In genomic region chr5:96601811-96602244, GRCh38 we compare ENCODE assay signal across 9 cellular contexts.
DNase-seq lines count a peak whose midpoint lies in the region; ATAC-seq and TF ChIP-seq lines count a peak whose summit lies in the region.
"Had no signal": no experiment of that assay in that cellular context is flagged by ENCODE, and none has a peak within 500 bp of the region (broad histone marks: within the 10 kb centered on the region; RNA-seq: fewer than 3 reads in every experiment).

No MANE protein-coding gene starts in this region.

- no peaks in the 10 kb centered on the region for H3K36me3 ChIP-seq in testis (ENCODE audit: low read depth, missing control alignments)

- ATAC-seq in GM18907 (IDR thresholded peaks at IDR 0.05; ENCODE audit: unreplicated experiment) (peak; percentile 87), HG03159 (IDR thresholded peaks at IDR 0.05; ENCODE audit: unreplicated experiment) (peak; percentile 89)
- ATAC-seq in activated CD4-positive, alpha-beta T cell treated with anti-CD3 and anti-CD28 coated beads for 36 hours: peak; percentile 69
- ATAC-seq in effector memory CD8-positive, alpha-beta T cell (replicated peaks): peak; percentile 86

- peaks cover 15% of the 10 kb centered on the region for H3K4me1 Mint-ChIP-seq in activated CD4-positive, alpha-beta T cell treated with anti-CD3 and anti-CD28 coated beads for 36 hours
- H3K4me1 Mint-ChIP-seq in effector memory CD8-positive, alpha-beta T cell (ENCODE audit: low read depth in 2 of 2): peaks cover 0 to 4% of the 10 kb centered on the region in 2 donors
- H3K4me1 Mint-ChIP-seq in mesothelial cell of epicardium: peaks cover 4% of the 10 kb centered on the region

- CTCF ChIA-PET in activated CD4-positive, alpha-beta T cell treated with anti-CD3 and anti-CD28 coated beads for 36 hours (lab: Charles Lee): interaction anchor here (0.8 to 5.6 kb wide), 21 partner anchors 9 to 1382 kb away, joined by 3 to 58 read pairs (median 4); no protein-coding TSS in a partner anchor

- TF ChIP-seq CTCF in C4-2B (conservative IDR thresholded peaks at IDR 0.05) (peak; percentile 91), mesothelial cell of epicardium (IDR thresholded peaks at IDR 0.05; ENCODE audit: unreplicated experiment) (peak; percentile 82), testis (IDR thresholded peaks at IDR 0.05) (peak; percentile 69 to 85 (median 74))

- H3K9me3 Mint-ChIP-seq in activated CD4-positive, alpha-beta T cell treated with anti-CD3 and anti-CD28 coated beads for 36 hours (ENCODE audit: low read depth): no peaks in the 10 kb centered on the region
- no peaks in the 10 kb centered on the region for H3K9me3 Mint-ChIP-seq in effector memory CD8-positive, alpha-beta T cell
- no peaks in the 10 kb centered on the region for H3K9me3 Mint-ChIP-seq in mesothelial cell of epicardium
- H3K9me3 Mint-ChIP-seq: stimulated activated naive CD8-positive, alpha-beta T cell treated with anti-CD3 and anti-CD28 coated beads, Interleukin-15, Interleukin-2, amounts not matched to agents 100 ng/mL and 50 ng/mL, for 24 hours had no signal

- no peak overlapping the region for H3K4me3 Mint-ChIP-seq in activated CD4-positive, alpha-beta T cell treated with anti-CD3 and anti-CD28 coated beads for 36 hours
- no peak overlapping the region for H3K4me3 Mint-ChIP-seq in effector memory CD8-positive, alpha-beta T cell
- H3K4me3 Mint-ChIP-seq in mesothelial cell of epicardium: no peak overlapping the region
- H3K4me3 Mint-ChIP-seq: stimulated activated naive CD8-positive, alpha-beta T cell treated with anti-CD3 and anti-CD28 coated beads, Interleukin-15, Interleukin-2, amounts not matched to agents 100 ng/mL and 50 ng/mL, for 24 hours had no signal

- intact Hi-C loops in activated CD4-positive, alpha-beta T cell treated with anti-CD3 and anti-CD28 coated beads for 36 hours (cut with DNase I, micrococcal nuclease): loop anchor here (1.0 kb wide), 3 partner anchors 257 to 744 kb away; no protein-coding TSS in a partner anchor
- intact Hi-C loops in testis (cut with DNase I; ENCODE audit: low total_unique reads): no loop called here

- no peaks in the 10 kb centered on the region for H3K27me3 ChIP-seq in testis

- POLR2A ChIA-PET in activated CD4-positive, alpha-beta T cell treated with anti-CD3 and anti-CD28 coated beads for 36 hours (lab: Charles Lee): no interaction called here

- no peak overlapping the region for H3K4me3 ChIP-seq in testis

- 31 to 41% methylated on average over 4 of the region's 4 CpGs for WGBS in testis, 2 donors

- TF ChIP-seq POLR2A in testis (IDR thresholded peaks at IDR 0.05): no peak

- H3K27ac ChIP-seq in C4-2B: no peak overlapping the region
- H3K27ac ChIP-seq in testis: no peak overlapping the region

- H3K27ac Mint-ChIP-seq in activated CD4-positive, alpha-beta T cell treated with anti-CD3 and anti-CD28 coated beads for 36 hours: no peak overlapping the region
- H3K27ac Mint-ChIP-seq in effector memory CD8-positive, alpha-beta T cell: no peak overlapping the region
- no peak overlapping the region for H3K27ac Mint-ChIP-seq in mesothelial cell of epicardium
- H3K27ac Mint-ChIP-seq: stimulated activated naive CD8-positive, alpha-beta T cell treated with anti-CD3 and anti-CD28 coated beads, Interleukin-15, Interleukin-2, amounts not matched to agents 100 ng/mL and 50 ng/mL, for 24 hours had no signal

- peaks cover 5% of the 10 kb centered on the region for H3K27me3 Mint-ChIP-seq in activated CD4-positive, alpha-beta T cell treated with anti-CD3 and anti-CD28 coated beads for 36 hours
- peaks cover 11 to 19% of the 10 kb centered on the region in 2 donors for H3K27me3 Mint-ChIP-seq in effector memory CD8-positive, alpha-beta T cell
- peaks cover 15% of the 10 kb centered on the region for H3K27me3 Mint-ChIP-seq in mesothelial cell of epicardium (ENCODE audit: low read depth)

- DNase-seq in NCI-H446 treated with DMSO at 0.1 percent for 48 hours (lab: John Stamatoyannopoulos, UW) (peak; percentile 58), mesothelial cell of epicardium (ENCODE audit: low spot score in 2 of 2, unreplicated experiment in 2 of 2) (no peak), testis (peak; percentile 81)
- peak; percentile 64 for DNase-seq in activated CD4-positive, alpha-beta T cell treated with anti-CD3 and anti-CD28 coated beads for 36 hours
- DNase-seq in effector memory CD8-positive, alpha-beta T cell: peak; percentile 59 to 68 (median 60)

- no peaks in the 10 kb centered on the region for H3K36me3 Mint-ChIP-seq in activated CD4-positive, alpha-beta T cell treated with anti-CD3 and anti-CD28 coated beads for 36 hours (ENCODE audit: low read depth)
- no peaks in the 10 kb centered on the region for H3K36me3 Mint-ChIP-seq in effector memory CD8-positive, alpha-beta T cell (ENCODE audit: insufficient read depth)
- H3K36me3 Mint-ChIP-seq in mesothelial cell of epicardium: no peaks in the 10 kb centered on the region

- H3K9me3 ChIP-seq in testis: no peaks in the 10 kb centered on the region

- no peaks in the 10 kb centered on the region for H3K4me1 ChIP-seq in testis

Comparison
In these comparisons a context has a peak if more than half of its experiments do, and no peak if none do; other contexts are left out.
1. DNase-seq: peak in NCI-H446 treated with DMSO at 0.1 percent for 48 hours (single experiment), activated CD4-positive, alpha-beta T cell treated with anti-CD3 and anti-CD28 coated beads for 36 hours (single experiment), effector memory CD8-positive, alpha-beta T cell (3 of 3) and testis (single experiment); none in mesothelial cell of epicardium (0 of 2).
2. Peak in every context shown above with its lines, with median percentiles within 50 percentile points of each other: CTCF ChIP-seq and ATAC-seq.